ENCODE assay signal across 8 cellular contexts in genomic region chr7:95916573-95917371, GRCh38.
DNase-seq lines count a peak whose midpoint lies in the region; TF ChIP-seq lines count a peak whose summit lies in the region.

No MANE protein-coding gene starts in this region.

- H3K9me3 ChIP-seq in Peyer's patch, result no peaks in the 10 kb centered on the region

- in situ Hi-C loops in KBM-7 (cut with MboI; ENCODE audit: low pct_unique_long_range_greater_than_20kb, low sequenced_read_pairs), result loop anchor here (25.0 kb wide), 1 partner anchor 1121 kb away; no protein-coding TSS in a partner anchor

- H3K27me3 ChIP-seq in Peyer's patch, result no peaks in the 10 kb centered on the region

- peak; percentile 96 for TF ChIP-seq CTCF in C4-2B (conservative IDR thresholded peaks at IDR 0.05)
- peak; percentile 62 to 86 (median 83) for TF ChIP-seq CTCF in Peyer's patch (IDR thresholded peaks at IDR 0.05)
- peak; percentile 85 for TF ChIP-seq CTCF in foreskin fibroblast (IDR thresholded peaks at IDR 0.05; ENCODE audit: low read depth, low read length)

- H3K4me1 ChIP-seq in Peyer's patch, result no peaks in the 10 kb centered on the region

- H3K27ac ChIP-seq in C4-2B (no peak overlapping the region), Peyer's patch (no peak overlapping the region)

- H3K36me3 ChIP-seq in Peyer's patch, result no peaks in the 10 kb centered on the region

- H3K4me3 ChIP-seq in Peyer's patch, result no peak overlapping the region
- peak overlapping the region in 1 of 2 donors; percentile 45 for H3K4me3 ChIP-seq in foreskin fibroblast (ENCODE audit: low read depth in 1 of 2, low read length in 2 of 2)

- TF ChIP-seq POLR2A in Peyer's patch (IDR thresholded peaks at IDR 0.05), result no peak

- peak; percentile 11 for DNase-seq in GM19240 (ENCODE audit: insufficient read length, low spot score)
- DNase-seq in KBM-7, result peak; percentile 75
- peak; percentile 56 to 92 (median 73) for DNase-seq in Peyer's patch
- peak; percentile 50 for DNase-seq in activated T-helper 9 cell treated with anti-CD3 and anti-CD28 coated beads, Interleukin-2, amount 50 U/mL, for 16 hours (ENCODE audit: low read depth)
- peak; percentile 47 to 84 for DNase-seq in foreskin fibroblast
- peak in 51 of 56 donors; percentile 4 to 94 (median 64) for DNase-seq in nucleus accumbens (lab: John Stamatoyannopoulos, UW)
- DNase-seq in superior temporal gyrus (ENCODE audit: extremely low spot score), result peak; percentile 98

Comparison
In these comparisons a context has a peak if more than half of its experiments do, and no peak if none do; other contexts are left out.
1. DNase-seq: peak in every context shown above with its lines; median percentile 98 in superior temporal gyrus; 75 in KBM-7; 73 in Peyer's patch; 66 in foreskin fibroblast; 64 in nucleus accumbens; 50 in activated T-helper 9 cell treated with anti-CD3 and anti-CD28 coated beads, Interleukin-2, amount 50 U/mL, for 16 hours; 11 in GM19240.